In genomic region chr7:116139007-116139406, GRCh38 we compare ENCODE assay signal across 9 cellular contexts.
A peak's percentile ranks its signal among the peaks of the same experiment; 100 is the strongest.
DNase-seq lines count a peak whose midpoint lies in the region; FAIRE-seq and TF ChIP-seq lines count a peak whose summit lies in the region.
"Had no signal": no experiment of that assay in that cellular context is flagged by ENCODE, and none has a peak within 500 bp of the region (broad histone marks: within the 10 kb centered on the region; RNA-seq: fewer than 3 reads in every experiment).

No MANE protein-coding gene starts in this region.

- no peak overlapping the region for H3K4me2 ChIP-seq in endothelial cell of umbilical vein (ENCODE audit: insufficient read depth, low read length)

- H3K27ac ChIP-seq in endothelial cell of umbilical vein (ENCODE audit: insufficient read depth, low read depth, low read length) = no peak overlapping the region
- H3K27ac ChIP-seq in mesodermal cell (ENCODE audit: low read depth, low read length, severe bottlenecking) = peak overlapping the region; percentile 32
- no peak overlapping the region for H3K27ac ChIP-seq in testis
- no peak overlapping the region for H3K27ac ChIP-seq in ovary

- no TSS peak for BruUV-seq in endothelial cell of umbilical vein (replicated peaks; lab: Mats Ljungman, UMichigan)

- TF ChIP-seq POLR2A in endothelial cell of umbilical vein (IDR thresholded peaks at IDR 0.05; ENCODE audit: low read depth, low read length) = no peak
- no peak for TF ChIP-seq POLR2A in testis (IDR thresholded peaks at IDR 0.05)
- TF ChIP-seq POLR2A in ovary (IDR thresholded peaks at IDR 0.05) = no peak

- H3K4me1 ChIP-seq in endothelial cell of umbilical vein (ENCODE audit: control insufficient read depth, extremely low read depth, insufficient read depth, low read length) (peaks cover 6% of the 10 kb centered on the region), mesodermal cell (ENCODE audit: control insufficient read depth, insufficient read depth, low read length, poor library complexity, severe bottlenecking) (no peaks in the 10 kb centered on the region), testis (no peaks in the 10 kb centered on the region), ovary (ENCODE audit: insufficient read depth) (no peaks in the 10 kb centered on the region)

- CTCF ChIA-PET in endothelial cell of umbilical vein (lab: Charles Lee) = interaction anchor here (0.7 to 2.0 kb wide), 15 partner anchors 11 to 452 kb away, joined by 3 to 15 read pairs (median 5); no protein-coding TSS in a partner anchor

- no peaks in the 10 kb centered on the region for H4K20me1 ChIP-seq in endothelial cell of umbilical vein (replicated peaks; ENCODE audit: control insufficient read depth, extremely low read depth, insufficient read depth, low read length)

- peak; percentile 69 for DNase-seq in RPMI7951 (ENCODE audit: low read depth)
- DNase-seq in endothelial cell of umbilical vein (ENCODE audit: low read depth, low spot score) = no peak
- peak; percentile 19 for DNase-seq in testis
- DNase-seq in GM19238 (ENCODE audit: insufficient read length, low spot score) = no peak
- DNase-seq in ovary = no peak
- no peak for DNase-seq in NCI-H524 treated with DMSO at 0.1 percent for 48 hours (lab: John Stamatoyannopoulos, UW)
- DNase-seq: DMS53, thyroid gland had no signal

- H3K79me2 ChIP-seq in endothelial cell of umbilical vein (ENCODE audit: control insufficient read depth, insufficient read depth, low read length) = no peaks in the 10 kb centered on the region

- H3K4me3 ChIP-seq in endothelial cell of umbilical vein (replicated peaks in 1 of 3; ENCODE audit: insufficient read depth in 1 of 3, low read depth in 1 of 3, low read length in 3 of 3) (no peak overlapping the region), mesodermal cell (ENCODE audit: extremely low read depth, insufficient read depth, low read length, poor library complexity, severe bottlenecking) (no peak overlapping the region), testis (no peak overlapping the region), ovary (no peak overlapping the region)
- H3K4me3 ChIP-seq: thyroid gland had no signal

- H3K9ac ChIP-seq in endothelial cell of umbilical vein (replicated peaks; ENCODE audit: extremely low read depth, insufficient read depth, low read length) = no peak overlapping the region

- no peak for TF ChIP-seq CTCF in endothelial cell of umbilical vein (IDR thresholded peaks at IDR 0.05; ENCODE audit: extremely low read depth in 1 of 2, insufficient read depth in 1 of 2, low read depth in 1 of 2, low read length in 2 of 2)
- no peak for TF ChIP-seq CTCF in testis (IDR thresholded peaks at IDR 0.05)
- TF ChIP-seq CTCF in ovary (IDR thresholded peaks at IDR 0.05) = no peak

- no peak for FAIRE-seq in endothelial cell of umbilical vein (lab: Jason Lieb, UNC)

- H3K9me3 ChIP-seq in endothelial cell of umbilical vein (replicated peaks; ENCODE audit: control insufficient read depth, insufficient read depth, low read length) (no peaks in the 10 kb centered on the region), mesodermal cell (ENCODE audit: control insufficient read depth, low read length) (no peaks in the 10 kb centered on the region), testis (no peaks in the 10 kb centered on the region), ovary (no peaks in the 10 kb centered on the region)
- H3K9me3 ChIP-seq: thyroid gland had no signal

- intact Hi-C loops in endothelial cell of umbilical vein (cut with micrococcal nuclease) (no loop called here), testis (cut with DNase I; ENCODE audit: low total_unique reads) (no loop called here), ovary (cut with DNase I) (no loop called here)

- POLR2A ChIA-PET in endothelial cell of umbilical vein (lab: Charles Lee) = no interaction called here

- dilution Hi-C loops in endothelial cell of umbilical vein (cut with MboI; ENCODE audit: extremely low pct_ligation_motif_present, low sequenced_read_pairs) = no loop called here

- no peak for TF ChIP-seq EP300 in ovary (IDR thresholded peaks at IDR 0.05)

- no peaks in the 10 kb centered on the region for H3K27me3 ChIP-seq in endothelial cell of umbilical vein (ENCODE audit: control insufficient read depth in 2 of 2, insufficient read depth in 2 of 2, low read length in 2 of 2)
- no peaks in the 10 kb centered on the region for H3K27me3 ChIP-seq in testis
- H3K27me3 ChIP-seq in ovary = no peaks in the 10 kb centered on the region
- H3K27me3 ChIP-seq: thyroid gland had no signal

- peaks cover 4% of the 10 kb centered on the region for H3K9me1 ChIP-seq in endothelial cell of umbilical vein (replicated peaks; ENCODE audit: control insufficient read depth, extremely low read depth, insufficient read depth, low read length)

- peak overlapping the region; percentile 14 for H2AFZ ChIP-seq in endothelial cell of umbilical vein (ENCODE audit: low read depth, low read length)

- H3K36me3 ChIP-seq in endothelial cell of umbilical vein (ENCODE audit: control insufficient read depth in 2 of 2, extremely low read depth in 1 of 2, insufficient read depth in 2 of 2, low read length in 2 of 2) (no peaks in the 10 kb centered on the region), mesodermal cell (ENCODE audit: control insufficient read depth, insufficient read depth, low read length) (no peaks in the 10 kb centered on the region), testis (ENCODE audit: low read depth, missing control alignments) (no peaks in the 10 kb centered on the region), ovary (no peaks in the 10 kb centered on the region)
- H3K36me3 ChIP-seq: thyroid gland had no signal

- 90% methylated on average over 5 of the region's 6 CpGs; no CpG with 5 or more reads in 1 of the 2 experiments for WGBS in mesodermal cell (ENCODE audit: insufficient coverage in 2 of 2), 2 experiments
- WGBS in testis, 2 donors = 67 to 78% methylated on average over 6 of the region's 6 CpGs
- 72 to 76% (median 75%) methylated on average over 6 of the region's 6 CpGs for WGBS in ovary, 3 donors

TF ChIP-seq in endothelial cell of umbilical vein, 7 proteins besides CTCF, POLR2A, EP300 and RAD21:
- TF ChIP-seq EZH2 (IDR thresholded peaks at IDR 0.05; ENCODE audit: borderline replicate concordance, low read depth, low read length, severe bottlenecking) (no peak), POLR2AphosphoS5 (IDR thresholded peaks at IDR 0.05; ENCODE audit: insufficient read depth, low read depth, low read length) (no peak), JUN (IDR thresholded peaks at IDR 0.05; ENCODE audit: borderline replicate concordance, insufficient read depth, insufficient read length, low read depth) (no peak), MAX (IDR thresholded peaks at IDR 0.05; ENCODE audit: insufficient read depth, insufficient read length) (no peak), GATA2 (IDR thresholded peaks at IDR 0.05; ENCODE audit: insufficient read depth, insufficient read length, low read depth, low read length) (no peak), FOS (IDR thresholded peaks at IDR 0.05; ENCODE audit: borderline replicate concordance, insufficient read depth, low read length) (no peak), MYC (IDR thresholded peaks at IDR 0.05; ENCODE audit: low read depth, low read length) (no peak)

Comparison
In these comparisons a context has a peak if more than half of its experiments do, and no peak if none do; other contexts are left out.
1. DNase-seq: peak in RPMI7951 (single experiment) and testis (single experiment); none in endothelial cell of umbilical vein (single experiment), GM19238 (single experiment), ovary (0 of 5) and NCI-H524 treated with DMSO at 0.1 percent for 48 hours (single experiment).